ENCODE assay signal across 1 cellular context in the genomic region with DNA sequence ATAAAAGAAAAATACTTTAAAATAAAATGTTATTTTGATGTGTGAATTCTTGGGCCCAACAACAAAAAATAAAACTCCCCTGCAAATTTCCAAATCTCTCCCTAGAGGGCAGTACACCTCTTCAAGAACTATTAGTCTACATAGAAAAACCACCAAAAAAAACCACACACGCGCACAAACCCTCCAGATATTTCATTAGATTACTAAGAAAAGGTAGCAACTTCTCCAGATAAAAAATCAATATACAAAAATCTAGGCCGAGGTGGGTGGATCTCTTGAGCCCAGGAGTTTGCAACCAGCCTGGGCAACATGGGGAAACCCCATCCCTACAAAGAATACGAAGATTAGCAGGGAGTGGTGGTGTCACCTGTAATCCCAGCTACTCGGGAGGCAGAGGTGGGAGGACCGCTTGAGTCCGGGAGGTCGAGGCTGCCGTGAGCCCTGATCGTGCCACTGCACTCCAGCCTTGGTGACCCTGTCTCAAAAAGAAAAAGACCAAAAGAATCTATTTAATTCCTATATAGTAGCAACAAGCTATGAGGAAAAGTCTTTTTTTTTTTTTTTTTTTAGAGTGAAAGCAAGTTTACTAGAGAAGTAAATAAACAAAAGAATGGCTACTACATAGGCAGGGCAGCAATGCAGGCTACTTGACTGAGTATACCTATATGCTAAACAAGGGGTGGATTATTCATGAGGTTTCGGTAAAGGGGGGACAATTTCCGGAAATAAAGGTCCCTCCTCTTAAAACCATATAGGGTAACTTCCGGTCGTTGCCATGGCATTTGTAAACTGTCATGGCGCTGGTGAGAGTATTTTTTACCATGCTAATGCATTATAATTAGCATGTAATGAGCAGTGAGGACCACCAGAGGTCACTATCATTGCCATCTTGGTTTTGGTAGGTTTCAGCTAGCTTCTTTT.
TF ChIP-seq lines count a peak whose summit lies in the region.

No MANE protein-coding gene starts in this region.

TF ChIP-seq in H1, 55 proteins besides CTCF, POLR2A, EP300 and RAD21 (continued from another document):
- TF ChIP-seq SRF (IDR thresholded peaks at IDR 0.05; ENCODE audit: low read depth, low read length) (peak; percentile 99), GTF2F1 (IDR thresholded peaks at IDR 0.05; ENCODE audit: borderline replicate concordance, low read depth, low read length) (no peak), SIN3A (conservative IDR thresholded peaks at IDR 0.05 in 1 of 2, IDR thresholded peaks at IDR 0.05 in 1 of 2; ENCODE audit: low read depth in 1 of 2, low read length in 2 of 2) (peak in 1 of 2 experiments; percentile 52; a peak in 2 of 4 replicates), KDM4A (IDR thresholded peaks at IDR 0.05; ENCODE audit: low read depth, low read length, severe bottlenecking) (no peak), FOSL1 (IDR thresholded peaks at IDR 0.05; ENCODE audit: insufficient read depth, low read depth, low read length) (no peak), RXRA (IDR thresholded peaks at IDR 0.05; ENCODE audit: insufficient read depth, low read depth, low read length) (no peak), SP1 (IDR thresholded peaks at IDR 0.05; ENCODE audit: low read depth, low read length) (0 out of 2 replicates have a peak, but pooled peaks have one; percentile 20), NANOG (IDR thresholded peaks at IDR 0.05; ENCODE audit: insufficient read depth, low read depth, low read length, poor library complexity, severe bottlenecking) (no peak), ASH2L (IDR thresholded peaks at IDR 0.05; ENCODE audit: low read length) (no peak)
TF ChIP-seq in H1: peak in this region for 5.
